ENCODE assay signal across 25 cellular contexts in genomic region chr10:105042906-105043552, GRCh38.
"Had no signal": no experiment of that assay in that cellular context is flagged by ENCODE, and none has a peak within 500 bp of the region (broad histone marks: within the 10 kb centered on the region; RNA-seq: fewer than 3 reads in every experiment).

No MANE protein-coding gene starts in this region.

- H3K36me3 ChIP-seq: SJSA1 had no signal

- H3K9ac ChIP-seq: KMS-11 had no signal

- H3K4me2 ChIP-seq: KMS-11 had no signal

- DNase-seq: Kasumi-1, MV-4-11, NCI-H1048, NCI-H1105 treated with DMSO at 0.1 percent for 48 hours, NCI-H1436, NCI-H187, NCI-H2029, NCI-H2081 treated with DMSO at 0.1 percent for 48 hours, NCI-H2171, NCI-H226, NCI-H446, NCI-H510A, NCI-H526, NCI-H82, Right ventricle myocardium superior, RPMI8226, SIG-M5, T-cell had no signal

- FAIRE-seq: HTR-8/SVneo, K562, RCC 7860 had no signal

- H3K27me3 ChIP-seq: SJSA1 had no signal

- H3K4me1 ChIP-seq: SJSA1 had no signal

- H3K4me3 ChIP-seq: K562, SJSA1, SK-N-MC had no signal

- H3K27ac ChIP-seq: HL-60, KMS-11, SJSA1, SK-N-MC had no signal
